15 cellular contexts compared by ENCODE assay signal in the genomic region with DNA sequence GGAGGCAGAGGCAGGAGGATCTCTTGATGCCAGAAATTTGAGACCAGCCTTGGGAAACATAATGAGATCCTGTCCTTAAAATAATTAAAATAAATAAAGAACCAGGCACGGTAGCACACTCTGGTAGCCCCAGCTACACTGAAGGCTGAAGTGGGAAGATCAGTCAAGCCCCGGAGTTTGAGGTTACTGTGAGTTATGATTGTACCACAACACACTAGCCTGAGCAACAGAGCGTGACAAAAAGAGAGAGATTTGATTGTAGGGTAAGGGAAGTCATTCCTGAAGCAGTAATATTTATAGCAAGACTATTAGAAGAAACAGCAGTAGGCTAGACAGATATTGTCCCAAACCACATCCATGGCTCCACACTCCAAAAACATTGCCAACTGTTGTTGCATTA.
DNase-seq lines count a peak whose midpoint lies in the region; ATAC-seq and TF ChIP-seq lines count a peak whose summit lies in the region.
"Had no signal": no experiment of that assay in that cellular context is flagged by ENCODE, and none has a peak within 500 bp of the region (broad histone marks: within the 10 kb centered on the region; RNA-seq: fewer than 3 reads in every experiment).

No MANE protein-coding gene starts in this region.

- no peaks in the 10 kb centered on the region for H3K36me3 ChIP-seq in upper lobe of right lung
- H3K36me3 ChIP-seq: upper lobe of left lung had no signal

- TF ChIP-seq CTCF in GM12865 (IDR thresholded peaks at IDR 0.05; ENCODE audit: insufficient read depth, low read depth, low read length, missing control alignments) (no peak), upper lobe of right lung (IDR thresholded peaks at IDR 0.05) (no peak)

- H3K4me3 ChIP-seq in GM12865 (ENCODE audit: low read depth, low read length) (no peak overlapping the region), upper lobe of right lung (no peak overlapping the region)
- H3K4me3 ChIP-seq: upper lobe of left lung had no signal

- intact Hi-C loops in upper lobe of right lung (cut with DNase I) = no loop called here

- H3K9me3 ChIP-seq in upper lobe of right lung = no peaks in the 10 kb centered on the region
- H3K9me3 ChIP-seq: upper lobe of left lung had no signal

- no peak overlapping the region for H3K27ac ChIP-seq in upper lobe of right lung
- H3K27ac ChIP-seq: KMS-11, RWPE1, upper lobe of left lung had no signal

- no peaks in the 10 kb centered on the region for H3K27me3 ChIP-seq in upper lobe of right lung
- H3K27me3 ChIP-seq: upper lobe of left lung had no signal

- H3K4me1 ChIP-seq in upper lobe of right lung = no peaks in the 10 kb centered on the region
- H3K4me1 ChIP-seq: upper lobe of left lung had no signal

- ATAC-seq in GM19438 (IDR thresholded peaks at IDR 0.05; ENCODE audit: low read depth, unreplicated experiment) (peak; percentile 54), HG02798 (IDR thresholded peaks at IDR 0.05; ENCODE audit: poor library complexity, unreplicated experiment) (peak; percentile 63), HG03432 (IDR thresholded peaks at IDR 0.05; ENCODE audit: unreplicated experiment) (peak; percentile 73), upper lobe of right lung (no peak), GM18873 (IDR thresholded peaks at IDR 0.05; ENCODE audit: low FRiP score, unreplicated experiment) (no peak)

- DNase-seq in GM12865 (ENCODE audit: low read depth) = peak; percentile 65
- DNase-seq in middle frontal gyrus (ENCODE audit: extremely low spot score, low spot score) = no peak
- no peak for DNase-seq in upper lobe of right lung
- DNase-seq in pons (ENCODE audit: low spot score) = no peak
- DNase-seq: activated CD4-positive, CD25-positive, alpha-beta regulatory T cell treated with anti-CD3 and anti-CD28 coated beads, Interleukin-2, amount 50 U/mL, for 72 hours; activated T-cell treated with anti-CD3 and anti-CD28 coated beads, Interleukin-2, amount 50 U/mL, for 24 hours; glutamatergic neuron; NCI-H69; upper lobe of left lung had no signal

Comparison
In these comparisons a context has a peak if more than half of its experiments do, and no peak if none do; other contexts are left out.
1. ATAC-seq: peak in GM19438 (single experiment), HG02798 (single experiment) and HG03432 (single experiment); none in upper lobe of right lung (single experiment) and GM18873 (single experiment).